1 cellular context compared by ENCODE assay signal in genomic region chr4:113153529-113154101, GRCh38.
TF ChIP-seq lines count a peak whose summit lies in the region.

No MANE protein-coding gene starts in this region.

TF ChIP-seq in SK-N-SH treated with all-trans-retinoic acid at 6 μM for 48 hours, 23 proteins besides CTCF, POLR2A, EP300 and RAD21 (continued from another document):
- TF ChIP-seq, protein P1, sequence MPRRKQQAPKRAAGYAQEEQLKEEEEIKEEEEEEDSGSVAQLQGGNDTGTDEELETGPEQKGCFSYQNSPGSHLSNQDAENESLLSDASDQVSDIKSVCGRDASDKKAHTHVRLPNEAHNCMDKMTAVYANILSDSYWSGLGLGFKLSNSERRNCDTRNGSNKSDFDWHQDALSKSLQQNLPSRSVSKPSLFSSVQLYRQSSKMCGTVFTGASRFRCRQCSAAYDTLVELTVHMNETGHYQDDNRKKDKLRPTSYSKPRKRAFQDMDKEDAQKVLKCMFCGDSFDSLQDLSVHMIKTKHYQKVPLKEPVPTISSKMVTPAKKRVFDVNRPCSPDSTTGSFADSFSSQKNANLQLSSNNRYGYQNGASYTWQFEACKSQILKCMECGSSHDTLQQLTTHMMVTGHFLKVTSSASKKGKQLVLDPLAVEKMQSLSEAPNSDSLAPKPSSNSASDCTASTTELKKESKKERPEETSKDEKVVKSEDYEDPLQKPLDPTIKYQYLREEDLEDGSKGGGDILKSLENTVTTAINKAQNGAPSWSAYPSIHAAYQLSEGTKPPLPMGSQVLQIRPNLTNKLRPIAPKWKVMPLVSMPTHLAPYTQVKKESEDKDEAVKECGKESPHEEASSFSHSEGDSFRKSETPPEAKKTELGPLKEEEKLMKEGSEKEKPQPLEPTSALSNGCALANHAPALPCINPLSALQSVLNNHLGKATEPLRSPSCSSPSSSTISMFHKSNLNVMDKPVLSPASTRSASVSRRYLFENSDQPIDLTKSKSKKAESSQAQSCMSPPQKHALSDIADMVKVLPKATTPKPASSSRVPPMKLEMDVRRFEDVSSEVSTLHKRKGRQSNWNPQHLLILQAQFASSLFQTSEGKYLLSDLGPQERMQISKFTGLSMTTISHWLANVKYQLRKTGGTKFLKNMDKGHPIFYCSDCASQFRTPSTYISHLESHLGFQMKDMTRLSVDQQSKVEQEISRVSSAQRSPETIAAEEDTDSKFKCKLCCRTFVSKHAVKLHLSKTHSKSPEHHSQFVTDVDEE (CRISPR knock-in tag; IDR thresholded peaks at IDR 0.05), result no peak
